ENCODE assay signal across 16 cellular contexts in the genomic region with DNA sequence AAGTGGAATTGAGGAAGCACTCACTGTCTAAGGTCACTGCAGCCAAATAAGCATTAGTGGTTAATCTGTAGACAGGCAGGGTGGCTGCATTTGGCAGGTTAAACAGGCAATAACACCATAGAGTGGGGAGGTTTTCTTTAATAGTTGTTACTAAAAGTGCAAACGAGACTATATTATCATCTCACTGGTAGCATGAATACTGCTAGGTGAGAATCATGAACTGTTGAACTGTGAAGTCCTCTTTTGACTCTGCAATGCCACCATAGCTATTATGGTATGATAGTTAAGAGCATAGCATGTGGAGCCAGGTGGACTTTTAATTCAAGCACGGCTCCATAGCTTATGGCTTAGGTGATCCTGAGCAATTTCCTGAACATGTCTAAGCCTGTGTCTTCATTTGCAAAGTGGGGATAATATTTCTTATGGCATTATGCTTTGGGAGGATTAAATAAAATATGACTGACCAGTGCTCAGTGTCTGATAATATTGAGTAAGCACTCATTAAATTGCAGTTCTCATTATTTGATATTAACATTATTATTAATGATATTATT.
DNase-seq lines count a peak whose midpoint lies in the region; ATAC-seq and TF ChIP-seq lines count a peak whose summit lies in the region.
"Had no signal": no experiment of that assay in that cellular context is flagged by ENCODE, and none has a peak within 500 bp of the region (broad histone marks: within the 10 kb centered on the region; RNA-seq: fewer than 3 reads in every experiment).

No MANE protein-coding gene starts in this region.

- H3K4me1 ChIP-seq in foreskin keratinocyte: peaks cover 10% of the 10 kb centered on the region

- H3K27ac ChIP-seq in foreskin keratinocyte: no peak overlapping the region
- H3K27ac ChIP-seq: SK-N-MC had no signal

- DNase-seq in HPDE6-E6E7 (ENCODE audit: extremely low spot score) (peak; percentile 33), foreskin keratinocyte (peak; percentile 34 to 68), D341Med (ENCODE audit: low spot score) (no peak), MV-4-11 (lab: John Stamatoyannopoulos, UW) (no peak)
- DNase-seq: COR-L47, HCEC 1CT, NCI-H1417, NCI-H187 treated with DMSO at 0.1 percent for 48 hours, NCI-H2171, NCI-H446 had no signal

- ATAC-seq in GM18519 (IDR thresholded peaks at IDR 0.05; ENCODE audit: low FRiP score, unreplicated experiment) (peak; percentile 28), GM21723 (IDR thresholded peaks at IDR 0.05; ENCODE audit: unreplicated experiment) (peak; percentile 48), foreskin keratinocyte (peak; percentile 54), GM19455 (IDR thresholded peaks at IDR 0.05; ENCODE audit: unreplicated experiment) (no peak)
- ATAC-seq: Panc1, Right ventricle myocardium inferior had no signal

- peaks cover under 1% of the 10 kb centered on the region for H3K27me3 ChIP-seq in foreskin keratinocyte

- no peak for TF ChIP-seq CTCF in foreskin keratinocyte (conservative IDR thresholded peaks at IDR 0.05)

Comparison
In these comparisons a context has a peak if more than half of its experiments do, and no peak if none do; other contexts are left out.
1. DNase-seq: peak in HPDE6-E6E7 (single experiment) and foreskin keratinocyte (2 of 2); none in D341Med (single experiment) and MV-4-11 (single experiment).